In genomic region chr7:16644624-16644986, GRCh38 we compare ENCODE assay signal across 8 cellular contexts. TPM values are rescaled to one million over a fixed set of nuclear protein-coding genes. Genes with fewer than 3 reads are reported as not detected.
DNase-seq lines count a peak whose midpoint lies in the region; ATAC-seq, FAIRE-seq and TF ChIP-seq lines count a peak whose summit lies in the region.

No MANE protein-coding gene starts in this region.

- H3K4me2 ChIP-seq in OCI-LY3 (ENCODE audit: low read length) (peak overlapping the region; percentile 77), neural cell (ENCODE audit: low read length) (peak overlapping the region; percentile 95)

- no peaks in the 10 kb centered on the region for H3F3A ChIP-seq in neural cell (ENCODE audit: insufficient read depth, low read length, poor library complexity, severe bottlenecking)

- no peak for TF ChIP-seq RAD21 in neural cell (conservative IDR thresholded peaks at IDR 0.05)

- H3K79me2 ChIP-seq in OCI-LY3 (ENCODE audit: low read length) (peaks cover 37% of the 10 kb centered on the region), neural cell (replicated peaks; ENCODE audit: insufficient read depth, low read length) (peaks cover 78% of the 10 kb centered on the region)

- peak overlapping the region; percentile 77 for H2AFZ ChIP-seq in OCI-LY3 (ENCODE audit: low read depth, low read length)
- peak overlapping the region; percentile 52 for H2AFZ ChIP-seq in neural cell (ENCODE audit: low read depth, low read length)

- H3K27ac ChIP-seq in OCI-LY3 (ENCODE audit: low read length) (no peak overlapping the region), esophagus squamous epithelium (peak overlapping the region; percentile 88 to 97 (median 94)), neural cell (ENCODE audit: low read length) (peak overlapping the region; percentile 94), tibial nerve (peak overlapping the region; percentile 86 to 97 (median 92))

- H3K4me1 ChIP-seq in OCI-LY3 (ENCODE audit: low read length): peaks cover 27% of the 10 kb centered on the region
- peaks cover 17 to 50% (median 36%) of the 10 kb centered on the region in 3 donors for H3K4me1 ChIP-seq in esophagus squamous epithelium
- H3K4me1 ChIP-seq in tibial nerve: peaks cover 0 to 58% (median 15%) of the 10 kb centered on the region in 4 donors

- FAIRE-seq in H54 (lab: Jason Lieb, UNC): peak; percentile 27
- no peak for FAIRE-seq in frontal cortex (lab: Jason Lieb, UNC)

- H3K27me3 ChIP-seq in OCI-LY3 (ENCODE audit: low read depth, low read length) (no peaks in the 10 kb centered on the region), esophagus squamous epithelium (no peaks in the 10 kb centered on the region), neural cell (ENCODE audit: insufficient read depth, low read depth, low read length) (no peaks in the 10 kb centered on the region), tibial nerve (no peaks in the 10 kb centered on the region)

- TF ChIP-seq EP300 in neural cell (conservative IDR thresholded peaks at IDR 0.05; ENCODE audit: poor library complexity, severe bottlenecking) (no peak), tibial nerve (IDR thresholded peaks at IDR 0.05) (no peak)

- no peak for ATAC-seq in HG03432 (IDR thresholded peaks at IDR 0.05; ENCODE audit: unreplicated experiment)

- WGBS in esophagus squamous epithelium, 2 donors: 1% methylated on average over 15 to 19 of the region's 22 CpGs
- 1% methylated on average over 21 to 22 of the region's 22 CpGs for WGBS in tibial nerve, 2 donors

- no peaks in the 10 kb centered on the region for H3K9me2 ChIP-seq in neural cell (ENCODE audit: insufficient read depth, low read length)

- H3K9me3 ChIP-seq in OCI-LY3 (ENCODE audit: insufficient read depth, low read length): no peaks in the 10 kb centered on the region
- H3K9me3 ChIP-seq in esophagus squamous epithelium: no peaks in the 10 kb centered on the region
- no peaks in the 10 kb centered on the region for H3K9me3 ChIP-seq in neural cell (ENCODE audit: low read length)
- no peaks in the 10 kb centered on the region for H3K9me3 ChIP-seq in tibial nerve

- H3K9ac ChIP-seq in OCI-LY3 (ENCODE audit: low read length) (peak overlapping the region; percentile 89), neural cell (ENCODE audit: low read length) (peak overlapping the region; percentile 95)

- H4K20me1 ChIP-seq in OCI-LY3 (ENCODE audit: insufficient read depth, low read length) (peaks cover 28% of the 10 kb centered on the region), neural cell (ENCODE audit: insufficient read depth) (peaks cover 7% of the 10 kb centered on the region)

- peak; percentile 67 for TF ChIP-seq POLR2A in H54 (IDR thresholded peaks at IDR 0.05; ENCODE audit: low read depth, low read length)
- TF ChIP-seq POLR2A in esophagus squamous epithelium (IDR thresholded peaks at IDR 0.05): no peak
- TF ChIP-seq POLR2A in tibial nerve (IDR thresholded peaks at IDR 0.05): no peak

- H3K36me3 ChIP-seq in OCI-LY3 (replicated peaks; ENCODE audit: low read depth, low read length): peaks cover 4% of the 10 kb centered on the region
- no peaks in the 10 kb centered on the region for H3K36me3 ChIP-seq in esophagus squamous epithelium
- H3K36me3 ChIP-seq in neural cell (ENCODE audit: insufficient read depth, low read length): no peaks in the 10 kb centered on the region
- H3K36me3 ChIP-seq in tibial nerve: peaks cover 0 to 2% (median 0%) of the 10 kb centered on the region in 3 donors

- H3K4me3 ChIP-seq in OCI-LY3 (ENCODE audit: low read length): peak overlapping the region; percentile 96
- H3K4me3 ChIP-seq in esophagus squamous epithelium: peak overlapping the region; percentile 81 to 99 (median 92)
- peak overlapping the region; percentile 86 for H3K4me3 ChIP-seq in neural cell (ENCODE audit: low read length)
- H3K4me3 ChIP-seq in tibial nerve: peak overlapping the region; percentile 83 to 89 (median 87)

- DNase-seq in H54 (ENCODE audit: insufficient read length, low spot score): peak; percentile 88
- peak; percentile 64 to 70 for DNase-seq in activated T-cell treated with anti-CD3 and anti-CD28 coated beads, Interleukin-2, amount 50 U/mL, for 48 hours
- no peak for DNase-seq in esophagus squamous epithelium (lab: John Stamatoyannopoulos, UW)
- peak; percentile 17 to 23 for DNase-seq in tibial nerve (ENCODE audit: low spot score in 2 of 2)
- no peak for DNase-seq in frontal cortex (ENCODE audit: low spot score in 2 of 2)

- intact Hi-C loops in esophagus squamous epithelium (cut with DNase I): no loop called here

- TF ChIP-seq CTCF in OCI-LY3 (IDR thresholded peaks at IDR 0.05; ENCODE audit: low read depth, low read length) (no peak), esophagus squamous epithelium (IDR thresholded peaks at IDR 0.05) (no peak), neural cell (IDR thresholded peaks at IDR 0.05; ENCODE audit: poor library complexity, severe bottlenecking) (no peak), tibial nerve (IDR thresholded peaks at IDR 0.05) (no peak)

TF ChIP-seq in neural cell, 6 proteins besides CTCF, POLR2A, EP300 and RAD21:
- peak; percentile 47 for TF ChIP-seq MXI1 (conservative IDR thresholded peaks at IDR 0.05; ENCODE audit: poor library complexity, severe bottlenecking)
- no peak for TF ChIP-seq SMC3 (conservative IDR thresholded peaks at IDR 0.05; ENCODE audit: poor library complexity)

RNA-seq across cellular contexts. Expression of gene ANKMY2, which starts 0.9 kb away (rescaled TPM):
- 10 to 100 TPM in 1 of 4 donors, 1 to 10 TPM in 3; 3.8 to 13.4 (median 7.0) TPM for total RNA-seq in esophagus squamous epithelium
- 78.5 and 94.7 TPM in 2 replicates for polyA plus RNA-seq in neural cell
- polyA minus RNA-seq in neural cell: 93.5 and 109 TPM in 2 replicates
- total RNA-seq in tibial nerve: 10 to 100 TPM; 10.0 to 15.3 (median 13.7) TPM
- total RNA-seq in frontal cortex: 96.6 TPM

RNA-seq across cellular contexts. Expression of gene BZW2, which starts 1.4 kb away (rescaled TPM):
- total RNA-seq in esophagus squamous epithelium: 10 to 100 TPM; 38.2 to 79.5 (median 69.6) TPM
- 203 and 234 TPM in 2 replicates for polyA plus RNA-seq in neural cell
- 155 and 168 TPM in 2 replicates for polyA minus RNA-seq in neural cell
- total RNA-seq in tibial nerve: 10 to 100 TPM; 50.2 to 69.3 (median 52.3) TPM
- total RNA-seq in frontal cortex: 101 TPM

Comparison
In these comparisons a context has a peak if more than half of its experiments do, and no peak if none do; other contexts are left out.
1. DNase-seq: peak in H54 (single experiment), activated T-cell treated with anti-CD3 and anti-CD28 coated beads, Interleukin-2, amount 50 U/mL, for 48 hours (2 of 2) and tibial nerve (2 of 2); none in esophagus squamous epithelium (single experiment) and frontal cortex (0 of 2).
2. Peak in every context shown above with its lines, with median percentiles within 50 percentile points of each other: H3K4me3 ChIP-seq.